17 cellular contexts compared by ENCODE assay signal in genomic region chr5:127685662-127686061, GRCh38. TPM values are rescaled to one million over a fixed set of nuclear protein-coding genes. Genes with fewer than 3 reads are reported as not detected.
"Had no signal": no experiment of that assay in that cellular context is flagged by ENCODE, and none has a peak within 500 bp of the region (broad histone marks: within the 10 kb centered on the region; RNA-seq: fewer than 3 reads in every experiment).

No MANE protein-coding gene starts in this region.

- H3K36me3 Mint-ChIP-seq: stimulated activated effector memory CD8-positive, alpha-beta T cell treated with anti-CD3 and anti-CD28 coated beads, Interleukin-12 subunit alpha, Interleukin-12 subunit beta, amount 100 ng/mL, for 72 hours had no signal

- H3K27ac ChIP-seq: cardiac muscle cell, coronary artery, pancreas, right atrium auricular region, SJCRH30, thyroid gland had no signal

- H3K9me3 Mint-ChIP-seq: stimulated activated effector memory CD8-positive, alpha-beta T cell treated with anti-CD3 and anti-CD28 coated beads, Interleukin-12 subunit alpha, Interleukin-12 subunit beta, amount 100 ng/mL, for 72 hours; T-helper 2 cell treated with Interferon-gamma antibody and Interleukin-4, amounts not matched to agents 5 μg/mL and 100 μg/mL, for 36 hours had no signal

- H3K4me1 ChIP-seq: pancreas, SJCRH30 had no signal

- H3K4me3 Mint-ChIP-seq: nephron progenitor cell; stimulated activated effector memory CD8-positive, alpha-beta T cell treated with anti-CD3 and anti-CD28 coated beads, Interleukin-12 subunit alpha, Interleukin-12 subunit beta, amount 100 ng/mL, for 72 hours; T-helper 2 cell treated with Interferon-gamma antibody and Interleukin-4, amounts not matched to agents 5 μg/mL and 100 μg/mL, for 36 hours had no signal

- H3K4me3 ChIP-seq: cardiac muscle cell, coronary artery, heart left ventricle, pancreas, right atrium auricular region, SJCRH30, thyroid gland had no signal

- FAIRE-seq: keratinocyte, pancreas had no signal

- DNase-seq: activated naive CD4-positive, alpha-beta T cell treated with anti-CD3 and anti-CD28 coated beads, Interleukin-2, amount 50 U/mL, for 16 hours; amygdala; effector CD4-positive, alpha-beta T cell; heart left ventricle; nephron progenitor cell; pancreas; SJCRH30; thyroid gland had no signal

- H3K9me3 ChIP-seq: heart left ventricle, pancreas, right atrium auricular region, SJCRH30, thyroid gland had no signal

- H3K36me3 ChIP-seq: cardiac muscle cell, heart left ventricle, pancreas, right atrium auricular region, SJCRH30, thyroid gland had no signal

- H3K4me1 Mint-ChIP-seq: stimulated activated effector memory CD8-positive, alpha-beta T cell treated with anti-CD3 and anti-CD28 coated beads, Interleukin-12 subunit alpha, Interleukin-12 subunit beta, amount 100 ng/mL, for 72 hours had no signal

- H3K27me3 ChIP-seq: cardiac muscle cell, heart left ventricle, pancreas, right atrium auricular region, SJCRH30, thyroid gland had no signal

- ATAC-seq: activated CD4-positive, CD25-positive, alpha-beta regulatory T cell treated with anti-CD3 and anti-CD28 coated beads, Interleukin-2, amount 50 U/mL, for 24 hours; pancreas; stimulated activated effector memory CD8-positive, alpha-beta T cell treated with anti-CD3 and anti-CD28 coated beads, Interleukin-12 subunit alpha, Interleukin-12 subunit beta, amount 100 ng/mL, for 72 hours had no signal

- H3K27ac Mint-ChIP-seq: nephron progenitor cell; stimulated activated effector memory CD8-positive, alpha-beta T cell treated with anti-CD3 and anti-CD28 coated beads, Interleukin-12 subunit alpha, Interleukin-12 subunit beta, amount 100 ng/mL, for 72 hours; T-helper 2 cell treated with Interferon-gamma antibody and Interleukin-4, amounts not matched to agents 5 μg/mL and 100 μg/mL, for 36 hours had no signal

RNA-seq across cellular contexts. Expression of gene CCDC192, which starts 17.5 kb away (rescaled TPM):
- total RNA-seq: cardiac muscle cell, liver, pancreas, right atrium auricular region, SJCRH30 had no signal
- polyA plus RNA-seq: keratinocyte, liver, pancreas had no signal

RNA-seq across cellular contexts. Expression of gene CTXN3, which starts 36.8 kb away (rescaled TPM):
- total RNA-seq: cardiac muscle cell, heart left ventricle, liver, mesenteric fat pad, pancreas, right atrium auricular region, SJCRH30, thyroid gland had no signal
- polyA plus RNA-seq: cardiac muscle cell, heart left ventricle, liver, pancreas had no signal
